1 cellular context compared by ENCODE assay signal in genomic region chr1:173863224-173864151, GRCh38.
TF ChIP-seq lines count a peak whose summit lies in the region.

No MANE protein-coding gene starts in this region.

TF ChIP-seq in GM12878, 131 proteins besides CTCF, POLR2A, EP300 and RAD21:
- 0 out of 2 replicates have a peak, but pooled peaks have one; percentile 57 for TF ChIP-seq POLR2AphosphoS2 (IDR thresholded peaks at IDR 0.05; ENCODE audit: low read depth, low read length)
- TF ChIP-seq POLR2AphosphoS5 (IDR thresholded peaks at IDR 0.05; ENCODE audit: low read length), result peak; percentile 48; the same call in 1 of the 2 replicates
- no peak for TF ChIP-seq SREBF2 (IDR thresholded peaks at IDR 0.05; ENCODE audit: low read length)
- TF ChIP-seq BCL3 (IDR thresholded peaks at IDR 0.05; ENCODE audit: borderline replicate concordance, insufficient read depth, low read depth, low read length, poor library complexity, severe bottlenecking), result peak; percentile 39
- 0 out of 2 replicates have a peak, but pooled peaks have one; percentile 27 for TF ChIP-seq MTA3 (IDR thresholded peaks at IDR 0.05; ENCODE audit: borderline replicate concordance, low read length)
- no peak for TF ChIP-seq TCF3 (IDR thresholded peaks at IDR 0.05; ENCODE audit: borderline replicate concordance, insufficient read depth, low read depth, low read length)
- TF ChIP-seq IKZF2 (IDR thresholded peaks at IDR 0.05), result 0 out of 4 replicates have a peak, but pooled peaks of 1 of the 2 experiments have one; percentile 15
- TF ChIP-seq ZNF687 (IDR thresholded peaks at IDR 0.05), result 0 out of 2 replicates have a peak, but pooled peaks have one; percentile 3
TF ChIP-seq in GM12878: peak in this region for 6.
